In the genomic region with DNA sequence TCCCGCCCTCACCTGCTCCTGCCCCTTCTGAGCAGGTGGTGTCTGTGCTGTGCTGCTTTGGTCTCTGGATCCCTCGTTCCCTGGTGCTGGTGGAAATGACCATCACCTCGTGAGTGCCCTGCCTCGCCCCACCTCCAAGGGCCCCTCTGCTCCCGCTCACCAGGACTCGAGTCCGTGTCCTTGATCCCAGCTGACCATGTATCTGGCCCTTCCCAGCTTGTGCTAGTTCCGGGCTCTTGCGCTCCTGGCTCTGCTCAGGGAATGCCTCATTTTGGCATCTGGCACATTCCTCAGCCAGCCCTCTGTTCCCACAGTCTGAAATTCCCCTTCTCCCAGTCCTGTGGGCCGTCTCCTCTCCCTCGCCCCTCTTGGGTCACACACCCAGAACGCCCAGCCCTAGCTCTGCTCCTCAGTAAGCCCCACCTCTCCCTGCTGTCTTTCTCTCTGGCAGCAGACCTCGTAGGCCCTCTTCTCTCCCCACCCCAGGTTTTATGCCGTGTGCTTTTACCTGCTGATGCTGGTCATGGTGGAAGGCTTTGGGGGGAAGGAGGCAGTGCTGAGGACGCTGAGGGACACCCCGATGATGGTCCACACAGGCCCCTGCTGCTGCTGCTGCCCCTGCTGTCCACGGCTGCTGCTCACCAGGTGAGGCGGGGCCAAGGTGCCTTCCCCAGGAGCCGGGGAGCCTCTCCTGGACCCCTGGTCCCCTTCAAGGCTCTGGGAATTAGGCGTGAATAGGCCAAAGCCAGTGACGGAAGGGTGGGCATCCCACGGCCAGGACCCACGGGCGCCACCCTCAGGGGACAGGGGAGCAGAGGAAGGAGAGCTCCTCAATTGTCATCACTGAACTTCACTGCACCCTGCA, we compare ENCODE assay signal across 1 cellular context.
TF ChIP-seq lines count a peak whose summit lies in the region.

No MANE protein-coding gene starts in this region.

TF ChIP-seq in HepG2, 621 proteins besides CTCF, POLR2A, EP300 and RAD21 (continued from another document and continues in another):
- TF ChIP-seq ONECUT2 (CRISPR knock-in tag; IDR thresholded peaks at IDR 0.05) (no peak), SNRNP70 (IDR thresholded peaks at IDR 0.05; ENCODE audit: low read depth, low read length) (no peak), JARID2 (CRISPR knock-in tag; IDR thresholded peaks at IDR 0.05; ENCODE audit: insufficient replicate concordance) (no peak), ATM (IDR thresholded peaks at IDR 0.05; ENCODE audit: borderline replicate concordance) (no peak), RCOR2 (CRISPR knock-in tag; IDR thresholded peaks at IDR 0.05) (peak; percentile 69), ZNF572 (CRISPR knock-in tag; IDR thresholded peaks at IDR 0.05) (peak; percentile 35; the same call in 1 of the 2 replicates), SP4 (CRISPR knock-in tag; IDR thresholded peaks at IDR 0.05) (no peak), NCOA2 (CRISPR knock-in tag; IDR thresholded peaks at IDR 0.05) (peak; percentile 51; the same call in 1 of the 2 replicates), SALL1 (CRISPR knock-in tag; IDR thresholded peaks at IDR 0.05) (peak; percentile 88), ZNF7 (CRISPR knock-in tag; IDR thresholded peaks at IDR 0.05) (no peak), ZNF335 (CRISPR knock-in tag; IDR thresholded peaks at IDR 0.05) (0 out of 2 replicates have a peak, but pooled peaks have one; percentile 31), HNRNPK (IDR thresholded peaks at IDR 0.05; ENCODE audit: low read depth, low read length, poor library complexity, severe bottlenecking) (no peak), HNF4A (CRISPR knock-in tag; IDR thresholded peaks at IDR 0.05) (peak; percentile 96), AHR (CRISPR knock-in tag; IDR thresholded peaks at IDR 0.05) (no peak), ZNF326 (CRISPR knock-in tag; IDR thresholded peaks at IDR 0.05; ENCODE audit: borderline replicate concordance) (no peak), ZNF331 (CRISPR knock-in tag; IDR thresholded peaks at IDR 0.05) (0 out of 2 replicates have a peak, but pooled peaks have one; percentile 41), FOXO4 (CRISPR knock-in tag; conservative IDR thresholded peaks at IDR 0.05) (no peak), GATA4 (IDR thresholded peaks at IDR 0.05; ENCODE audit: borderline replicate concordance, low read depth) (no peak), KLF13 (CRISPR knock-in tag; IDR thresholded peaks at IDR 0.05) (no peak), ZNF343 (CRISPR knock-in tag; IDR thresholded peaks at IDR 0.05) (no peak), THAP11 (CRISPR knock-in tag; IDR thresholded peaks at IDR 0.05) (peak; percentile 56), ZNF180 (CRISPR knock-in tag; IDR thresholded peaks at IDR 0.05; ENCODE audit: borderline replicate concordance, low read depth) (no peak), PAXIP1 (CRISPR knock-in tag; conservative IDR thresholded peaks at IDR 0.05) (peak; percentile 90), SP140L (CRISPR knock-in tag; IDR thresholded peaks at IDR 0.05; ENCODE audit: borderline replicate concordance) (no peak), ELF4 (CRISPR knock-in tag; IDR thresholded peaks at IDR 0.05; ENCODE audit: borderline replicate concordance) (no peak), ATF7 (IDR thresholded peaks at IDR 0.05) (no peak), ATF7 (CRISPR knock-in tag; IDR thresholded peaks at IDR 0.05) (peak; percentile 23; the same call in 1 of the 2 replicates), JUNB (CRISPR knock-in tag; IDR thresholded peaks at IDR 0.05; ENCODE audit: borderline replicate concordance) (no peak), ZC3H13 (CRISPR knock-in tag; IDR thresholded peaks at IDR 0.05) (no peak), HNF4G (IDR thresholded peaks at IDR 0.05; ENCODE audit: borderline replicate concordance, low read depth, low read length) (peak; percentile 46; the same call in 1 of the 2 replicates), HNF4G (CRISPR knock-in tag; IDR thresholded peaks at IDR 0.05; ENCODE audit: borderline replicate concordance, low read depth) (peak; percentile 70; the same call in 1 of the 2 replicates), YY1 (IDR thresholded peaks at IDR 0.05; ENCODE audit: insufficient read depth, insufficient replicate concordance, low read depth, low read length) (peak; percentile 41), KLF15 (CRISPR knock-in tag; IDR thresholded peaks at IDR 0.05; ENCODE audit: borderline replicate concordance) (no peak), SPEN (CRISPR knock-in tag; IDR thresholded peaks at IDR 0.05; ENCODE audit: low read depth) (peak; percentile 53; the same call in 1 of the 2 replicates), ZNF260 (CRISPR knock-in tag; IDR thresholded peaks at IDR 0.05; ENCODE audit: borderline replicate concordance, low read depth) (no peak), PHB2 (IDR thresholded peaks at IDR 0.05; ENCODE audit: partially characterized antibody) (no peak), ZNF616 (CRISPR knock-in tag; IDR thresholded peaks at IDR 0.05; ENCODE audit: low read depth) (0 out of 2 replicates have a peak, but pooled peaks have one; percentile 15), ZNF10 (CRISPR knock-in tag; IDR thresholded peaks at IDR 0.05; ENCODE audit: borderline replicate concordance, low read depth) (no peak), ZNF496 (CRISPR knock-in tag; IDR thresholded peaks at IDR 0.05; ENCODE audit: insufficient replicate concordance) (no peak), GFI1 (CRISPR knock-in tag; IDR thresholded peaks at IDR 0.05; ENCODE audit: borderline replicate concordance) (no peak), MIXL1 (CRISPR knock-in tag; IDR thresholded peaks at IDR 0.05) (peak; percentile 75), MXD4 (CRISPR knock-in tag; IDR thresholded peaks at IDR 0.05) (no peak; the same call in 1 of the 2 replicates), TARDBP (CRISPR knock-in tag; IDR thresholded peaks at IDR 0.05) (0 out of 2 replicates have a peak, but pooled peaks have one; percentile 44), PHF20 (CRISPR knock-in tag; IDR thresholded peaks at IDR 0.05) (no peak)
- TF ChIP-seq, protein P1, sequence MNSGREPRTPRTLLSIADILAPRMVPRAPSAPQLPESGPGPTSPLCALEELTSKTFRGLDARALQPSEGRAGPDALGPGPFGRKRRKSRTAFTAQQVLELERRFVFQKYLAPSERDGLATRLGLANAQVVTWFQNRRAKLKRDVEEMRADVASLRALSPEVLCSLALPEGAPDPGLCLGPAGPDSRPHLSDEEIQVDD (CRISPR knock-in tag; IDR thresholded peaks at IDR 0.05; ENCODE audit: borderline replicate concordance), result no peak
- TF ChIP-seq, protein P2, sequence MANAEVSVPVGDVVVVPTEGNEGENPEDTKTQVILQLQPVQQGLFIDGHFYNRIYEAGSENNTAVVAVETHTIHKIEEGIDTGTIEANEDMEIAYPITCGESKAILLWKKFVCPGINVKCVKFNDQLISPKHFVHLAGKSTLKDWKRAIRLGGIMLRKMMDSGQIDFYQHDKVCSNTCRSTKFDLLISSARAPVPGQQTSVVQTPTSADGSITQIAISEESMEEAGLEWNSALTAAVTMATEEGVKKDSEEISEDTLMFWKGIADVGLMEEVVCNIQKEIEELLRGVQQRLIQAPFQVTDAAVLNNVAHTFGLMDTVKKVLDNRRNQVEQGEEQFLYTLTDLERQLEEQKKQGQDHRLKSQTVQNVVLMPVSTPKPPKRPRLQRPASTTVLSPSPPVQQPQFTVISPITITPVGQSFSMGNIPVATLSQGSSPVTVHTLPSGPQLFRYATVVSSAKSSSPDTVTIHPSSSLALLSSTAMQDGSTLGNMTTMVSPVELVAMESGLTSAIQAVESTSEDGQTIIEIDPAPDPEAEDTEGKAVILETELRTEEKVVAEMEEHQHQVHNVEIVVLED (CRISPR knock-in tag; IDR thresholded peaks at IDR 0.05; ENCODE audit: borderline replicate concordance), result no peak
- TF ChIP-seq, protein P3, sequence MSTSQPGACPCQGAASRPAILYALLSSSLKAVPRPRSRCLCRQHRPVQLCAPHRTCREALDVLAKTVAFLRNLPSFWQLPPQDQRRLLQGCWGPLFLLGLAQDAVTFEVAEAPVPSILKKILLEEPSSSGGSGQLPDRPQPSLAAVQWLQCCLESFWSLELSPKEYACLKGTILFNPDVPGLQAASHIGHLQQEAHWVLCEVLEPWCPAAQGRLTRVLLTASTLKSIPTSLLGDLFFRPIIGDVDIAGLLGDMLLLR (CRISPR knock-in tag; IDR thresholded peaks at IDR 0.05), result no peak
- TF ChIP-seq, protein P4, sequence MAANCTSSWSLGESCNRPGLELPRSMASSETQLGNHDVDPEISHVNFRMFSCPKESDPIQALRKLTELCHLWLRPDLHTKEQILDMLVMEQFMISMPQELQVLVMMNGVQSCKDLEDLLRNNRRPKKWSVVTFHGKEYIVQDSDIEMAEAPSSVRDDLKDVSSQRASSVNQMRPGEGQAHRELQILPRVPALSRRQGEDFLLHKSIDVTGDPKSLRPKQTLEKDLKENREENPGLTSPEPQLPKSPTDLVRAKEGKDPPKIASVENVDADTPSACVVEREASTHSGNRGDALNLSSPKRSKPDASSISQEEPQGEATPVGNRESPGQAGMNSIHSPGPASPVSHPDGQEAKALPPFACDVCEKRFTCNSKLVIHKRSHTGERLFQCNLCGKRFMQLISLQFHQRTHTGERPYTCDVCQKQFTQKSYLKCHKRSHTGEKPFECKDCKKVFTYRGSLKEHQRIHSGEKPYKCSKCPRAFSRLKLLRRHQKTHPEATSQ (CRISPR knock-in tag; IDR thresholded peaks at IDR 0.05; ENCODE audit: borderline replicate concordance), result no peak
- TF ChIP-seq, protein P5, sequence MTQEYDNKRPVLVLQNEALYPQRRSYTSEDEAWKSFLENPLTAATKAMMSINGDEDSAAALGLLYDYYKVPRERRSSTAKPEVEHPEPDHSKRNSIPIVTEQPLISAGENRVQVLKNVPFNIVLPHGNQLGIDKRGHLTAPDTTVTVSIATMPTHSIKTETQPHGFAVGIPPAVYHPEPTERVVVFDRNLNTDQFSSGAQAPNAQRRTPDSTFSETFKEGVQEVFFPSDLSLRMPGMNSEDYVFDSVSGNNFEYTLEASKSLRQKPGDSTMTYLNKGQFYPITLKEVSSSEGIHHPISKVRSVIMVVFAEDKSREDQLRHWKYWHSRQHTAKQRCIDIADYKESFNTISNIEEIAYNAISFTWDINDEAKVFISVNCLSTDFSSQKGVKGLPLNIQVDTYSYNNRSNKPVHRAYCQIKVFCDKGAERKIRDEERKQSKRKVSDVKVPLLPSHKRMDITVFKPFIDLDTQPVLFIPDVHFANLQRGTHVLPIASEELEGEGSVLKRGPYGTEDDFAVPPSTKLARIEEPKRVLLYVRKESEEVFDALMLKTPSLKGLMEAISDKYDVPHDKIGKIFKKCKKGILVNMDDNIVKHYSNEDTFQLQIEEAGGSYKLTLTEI (CRISPR knock-in tag; conservative IDR thresholded peaks at IDR 0.05), result no peak
- TF ChIP-seq, protein P6, sequence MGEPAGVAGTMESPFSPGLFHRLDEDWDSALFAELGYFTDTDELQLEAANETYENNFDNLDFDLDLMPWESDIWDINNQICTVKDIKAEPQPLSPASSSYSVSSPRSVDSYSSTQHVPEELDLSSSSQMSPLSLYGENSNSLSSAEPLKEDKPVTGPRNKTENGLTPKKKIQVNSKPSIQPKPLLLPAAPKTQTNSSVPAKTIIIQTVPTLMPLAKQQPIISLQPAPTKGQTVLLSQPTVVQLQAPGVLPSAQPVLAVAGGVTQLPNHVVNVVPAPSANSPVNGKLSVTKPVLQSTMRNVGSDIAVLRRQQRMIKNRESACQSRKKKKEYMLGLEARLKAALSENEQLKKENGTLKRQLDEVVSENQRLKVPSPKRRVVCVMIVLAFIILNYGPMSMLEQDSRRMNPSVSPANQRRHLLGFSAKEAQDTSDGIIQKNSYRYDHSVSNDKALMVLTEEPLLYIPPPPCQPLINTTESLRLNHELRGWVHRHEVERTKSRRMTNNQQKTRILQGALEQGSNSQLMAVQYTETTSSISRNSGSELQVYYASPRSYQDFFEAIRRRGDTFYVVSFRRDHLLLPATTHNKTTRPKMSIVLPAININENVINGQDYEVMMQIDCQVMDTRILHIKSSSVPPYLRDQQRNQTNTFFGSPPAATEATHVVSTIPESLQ (CRISPR knock-in tag; conservative IDR thresholded peaks at IDR 0.05), result no peak
